ENCODE assay signal across 9 cellular contexts in the genomic region with DNA sequence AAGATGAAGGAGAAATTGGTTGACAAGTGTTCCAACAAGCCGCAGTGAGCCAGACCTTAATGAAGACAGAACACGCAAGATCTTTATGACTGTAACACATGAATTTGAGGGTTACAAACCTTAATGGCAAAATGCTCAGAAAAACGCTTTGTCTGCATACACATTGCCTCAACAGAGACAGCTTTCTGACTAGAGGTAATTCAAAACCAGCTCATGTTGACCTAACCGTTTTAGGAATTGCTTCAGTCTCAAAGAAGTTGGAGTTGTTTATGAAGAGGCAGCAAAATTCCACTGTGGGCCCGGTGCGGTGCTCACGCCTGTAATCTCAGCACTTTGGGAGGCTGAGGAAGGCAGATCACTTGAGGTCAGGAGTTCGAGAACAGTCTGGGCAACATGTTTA. TPM values are rescaled to one million over a fixed set of nuclear protein-coding genes. Genes with fewer than 3 reads are reported as not detected.
DNase-seq lines count a peak whose midpoint lies in the region; TF ChIP-seq lines count a peak whose summit lies in the region.
"Had no signal": no experiment of that assay in that cellular context is flagged by ENCODE, and none has a peak within 500 bp of the region (broad histone marks: within the 10 kb centered on the region; RNA-seq: fewer than 3 reads in every experiment).

No MANE protein-coding gene starts in this region.

- no peaks in the 10 kb centered on the region for H3K36me3 ChIP-seq in CD4-positive, alpha-beta memory T cell (ENCODE audit: insufficient read depth, low read length)
- H3K36me3 ChIP-seq in HUES64 (ENCODE audit: insufficient read depth, low read length) = no peaks in the 10 kb centered on the region

- 85% methylated on average over 8 of the region's 8 CpGs for WGBS in HUES64

- peaks cover 0 to 13% of the 10 kb centered on the region in 2 donors for H3K36me3 Mint-ChIP-seq in CD4-positive, alpha-beta memory T cell
- H3K36me3 Mint-ChIP-seq in brain (peaks cover 15% of the 10 kb centered on the region), nephron (ENCODE audit: low read depth) (peaks cover 10% of the 10 kb centered on the region)

- no peaks in the 10 kb centered on the region for H3K9me3 ChIP-seq in CD4-positive, alpha-beta memory T cell (ENCODE audit: control insufficient read depth in 1 of 2, low read length in 2 of 2)
- H3K9me3 ChIP-seq in HUES64 (ENCODE audit: insufficient read depth, low read depth, low read length) = no peaks in the 10 kb centered on the region

- no peak for TF ChIP-seq CTCF in brain (conservative IDR thresholded peaks at IDR 0.05)
- TF ChIP-seq CTCF in nephron (IDR thresholded peaks at IDR 0.05; ENCODE audit: unreplicated experiment in 3 of 3) = no peak

- peak overlapping the region; percentile 72 to 96 (median 92) for H3K27ac Mint-ChIP-seq in CD4-positive, alpha-beta memory T cell
- peak overlapping the region; percentile 95 to 100 (median 97) for H3K27ac Mint-ChIP-seq in brain
- H3K27ac Mint-ChIP-seq in nephron = peak overlapping the region; percentile 99

- H3K9ac ChIP-seq in HUES64 (ENCODE audit: low read depth, low read length) = no peak overlapping the region

- H3K27ac ChIP-seq in CD4-positive, alpha-beta memory T cell (ENCODE audit: low read depth, low read length) = peak overlapping the region; percentile 2
- H3K27ac ChIP-seq in HUES64 (ENCODE audit: low read depth, low read length) = 0 out of 2 replicates have a peak overlapping the region, but pooled peaks have one; percentile 32

- H3K27me3 ChIP-seq in CD4-positive, alpha-beta memory T cell (ENCODE audit: insufficient read depth, low read length) = no peaks in the 10 kb centered on the region
- H3K27me3 ChIP-seq in HUES64 (ENCODE audit: insufficient read depth, low read length) = no peaks in the 10 kb centered on the region

- H3K27me3 Mint-ChIP-seq in CD4-positive, alpha-beta memory T cell = no peaks in the 10 kb centered on the region
- H3K27me3 Mint-ChIP-seq in brain = peaks cover 7% of the 10 kb centered on the region
- H3K27me3 Mint-ChIP-seq in nephron (ENCODE audit: low read depth) = no peaks in the 10 kb centered on the region

- intact Hi-C loops in CD4-positive, alpha-beta memory T cell (cut with micrococcal nuclease) = no loop called here

- peaks cover 39% of the 10 kb centered on the region for H3K4me1 ChIP-seq in CD4-positive, alpha-beta memory T cell (ENCODE audit: insufficient read depth, low read length)
- peaks cover 32% of the 10 kb centered on the region for H3K4me1 ChIP-seq in HUES64 (ENCODE audit: insufficient read depth, low read length)

- DNase-seq in CD4-positive, alpha-beta memory T cell = no peak
- DNase-seq in DMS79 treated with DMSO at 0.1 percent for 48 hours (lab: John Stamatoyannopoulos, UW) = no peak
- no peak for DNase-seq in NCI-H2029 (lab: John Stamatoyannopoulos, UW)
- no peak for DNase-seq in ureter (ENCODE audit: low spot score)
- no peak for DNase-seq in stimulated activated CD4-positive, alpha-beta T cell treated with anti-CD3 and anti-CD28 coated beads, Interleukin-2, amount 100 ng/mL, for 24 hours
- DNase-seq: NCI-H524 treated with DMSO at 0.1 percent for 48 hours had no signal

- POLR2A ChIA-PET in CD4-positive, alpha-beta memory T cell (lab: Charles Lee; ENCODE audit: partially characterized antibody) = no interaction called here

- H3K4me3 Mint-ChIP-seq in CD4-positive, alpha-beta memory T cell = peak overlapping the region; percentile 63 to 95 (median 90)
- H3K4me3 Mint-ChIP-seq in brain (peak overlapping the region; percentile 87 to 97 (median 94)), nephron (peak overlapping the region; percentile 81 to 93 (median 91))

- H3K9me3 Mint-ChIP-seq in CD4-positive, alpha-beta memory T cell = peaks cover 0 to 4% (median 0%) of the 10 kb centered on the region in 8 donors
- peaks cover 0 to 6% (median 0%) of the 10 kb centered on the region in 5 experiments for H3K9me3 Mint-ChIP-seq in brain
- H3K9me3 Mint-ChIP-seq in nephron = no peaks in the 10 kb centered on the region

- CTCF ChIA-PET in CD4-positive, alpha-beta memory T cell (lab: Charles Lee; ENCODE audit: partially characterized antibody) = interaction anchor here (1.2 kb wide), 1 partner anchor 30 kb away, joined by 3 read pairs; no protein-coding TSS in a partner anchor

- peaks cover 20 to 50% (median 35%) of the 10 kb centered on the region in 4 donors for H3K4me1 Mint-ChIP-seq in CD4-positive, alpha-beta memory T cell
- H3K4me1 Mint-ChIP-seq in brain (peaks cover 44% of the 10 kb centered on the region), nephron (peaks cover 33% of the 10 kb centered on the region)

- no peak overlapping the region for H3K4me3 ChIP-seq in CD4-positive, alpha-beta memory T cell (ENCODE audit: low read length in 2 of 2)
- H3K4me3 ChIP-seq in HUES64 (ENCODE audit: low read length) = no peak overlapping the region

RNA-seq across cellular contexts. Expression of a gene that starts 2.2 kb away (rescaled TPM):
- total RNA-seq in CD4-positive, alpha-beta memory T cell = 100 to 1,000 TPM; 144 to 156 TPM
- 10 to 100 TPM; 20.5 to 75.1 TPM for polyA plus RNA-seq in CD4-positive, alpha-beta memory T cell
- 196 TPM for polyA plus RNA-seq in HUES64 (2013, experiment 1 of 2)
- 179 TPM for polyA plus RNA-seq in HUES64 (2013, experiment 2 of 2)
- 215 TPM for polyA plus RNA-seq in brain (ENCODE audit: insufficient read depth, low read depth, low replicate concordance)
- total RNA-seq in ureter = 277 TPM
